Comparison of ENCODE assay signal across 10 cellular contexts in genomic region chr20:10225439-10226080, GRCh38. TPM values are rescaled to one million over a fixed set of nuclear protein-coding genes. Genes with fewer than 3 reads are reported as not detected.
A peak's percentile ranks its signal among the peaks of the same experiment; 100 is the strongest.
DNase-seq lines count a peak whose midpoint lies in the region; ATAC-seq, FAIRE-seq and TF ChIP-seq lines count a peak whose summit lies in the region.
"Had no signal": no experiment of that assay in that cellular context is flagged by ENCODE, and none has a peak within 500 bp of the region (broad histone marks: within the 10 kb centered on the region; RNA-seq: fewer than 3 reads in every experiment).

No MANE protein-coding gene starts in this region.

- TF ChIP-seq POLR2A in H54 (IDR thresholded peaks at IDR 0.05; ENCODE audit: low read depth, low read length): no peak
- no peak for TF ChIP-seq POLR2A in endothelial cell of umbilical vein (IDR thresholded peaks at IDR 0.05; ENCODE audit: low read depth, low read length)

- CTCF ChIA-PET in BJ (lab: Yijun Ruan, JAX): interaction anchor here (0.8 to 2.2 kb wide), 6 partner anchors 11 to 201 kb away, joined by 3 to 6 read pairs (median 4); no protein-coding TSS in a partner anchor
- CTCF ChIA-PET in endothelial cell of umbilical vein (lab: Charles Lee): interaction anchor here (0.6 to 2.1 kb wide), 6 partner anchors 14 to 605 kb away, joined by 3 to 8 read pairs (median 4); no protein-coding TSS in a partner anchor
- CTCF ChIA-PET in PC-9 (lab: Charles Lee): no interaction called here

- H3K9me2 ChIP-seq in PC-9 (ENCODE audit: insufficient read depth): 0 out of 2 replicates have a peak, but pooled peaks cover 3% of the 10 kb centered on the region

- H2AFZ ChIP-seq in endothelial cell of umbilical vein (ENCODE audit: low read depth, low read length) (no peak overlapping the region), PC-9 (no peak overlapping the region)

- DNase-seq in BJ (ENCODE audit: low read depth) (no peak), H54 (ENCODE audit: insufficient read length, low spot score) (no peak), NOMO-1 (lab: John Stamatoyannopoulos, UW; ENCODE audit: unreplicated experiment in 2 of 2) (peak; percentile 6 to 10), endothelial cell of umbilical vein (ENCODE audit: low read depth, low spot score) (no peak), PC-9 (no peak), SKM-1 treated with dmso at 0.1 percent for 144 hours (lab: John Stamatoyannopoulos, UW; ENCODE audit: unreplicated experiment) (no peak), left cardiac atrium (no peak)
- DNase-seq: nucleus accumbens; stimulated activated naive CD8-positive, alpha-beta T cell treated with anti-CD3 and anti-CD28 coated beads, Interleukin-15, Interleukin-2, amounts not matched to agents 100 U/mL and 50 U/mL, for 24 hours had no signal

- H3K9ac ChIP-seq in endothelial cell of umbilical vein (replicated peaks; ENCODE audit: extremely low read depth, insufficient read depth, low read length): no peak overlapping the region

- ATAC-seq in HG03196 (IDR thresholded peaks at IDR 0.05; ENCODE audit: unreplicated experiment) (no peak), left cardiac atrium (no peak)
- ATAC-seq: stimulated activated naive CD8-positive, alpha-beta T cell treated with anti-CD3 and anti-CD28 coated beads, Interleukin-15, Interleukin-2, amounts not matched to agents 100 U/mL and 50 U/mL, for 24 hours had no signal

- FAIRE-seq in H54 (lab: Jason Lieb, UNC) (peak; percentile 77), endothelial cell of umbilical vein (lab: Jason Lieb, UNC) (peak; percentile 21)

- H4K20me1 ChIP-seq in endothelial cell of umbilical vein (replicated peaks; ENCODE audit: control insufficient read depth, extremely low read depth, insufficient read depth, low read length) (no peaks in the 10 kb centered on the region), PC-9 (ENCODE audit: insufficient read depth) (no peaks in the 10 kb centered on the region)

- no peaks in the 10 kb centered on the region; the same call in 1 of the 2 replicates for H3F3A ChIP-seq in PC-9 (ENCODE audit: insufficient read depth, low read depth)

- BruUV-seq in endothelial cell of umbilical vein (replicated peaks; lab: Mats Ljungman, UMichigan) (no TSS peak), PC-9 (replicated peaks; lab: Mats Ljungman, UMichigan) (no TSS peak)

- intact Hi-C loops in endothelial cell of umbilical vein (cut with micrococcal nuclease) (no loop called here), PC-9 (cut with micrococcal nuclease; ENCODE audit: unreplicated experiment) (no loop called here), left cardiac atrium (cut with DNase I) (no loop called here)

- TF ChIP-seq CTCF in BJ (IDR thresholded peaks at IDR 0.05; ENCODE audit: insufficient read depth, low read depth, low read length) (0 out of 2 replicates have a peak, but pooled peaks have one; percentile 20), endothelial cell of umbilical vein (IDR thresholded peaks at IDR 0.05; ENCODE audit: extremely low read depth in 1 of 2, insufficient read depth in 1 of 2, low read depth in 1 of 2, low read length in 2 of 2) (no peak), PC-9 (conservative IDR thresholded peaks at IDR 0.05) (no peak; the same call in 1 of the 2 replicates)

- no peaks in the 10 kb centered on the region for H3K4me1 ChIP-seq in endothelial cell of umbilical vein (ENCODE audit: control insufficient read depth, extremely low read depth, insufficient read depth, low read length)
- H3K4me1 ChIP-seq in PC-9 (replicated peaks; ENCODE audit: insufficient read depth): peaks cover 18% of the 10 kb centered on the region

- H3K4me3 ChIP-seq in BJ (ENCODE audit: low read depth, low read length): no peak overlapping the region
- H3K4me3 ChIP-seq in endothelial cell of umbilical vein (replicated peaks in 1 of 3; ENCODE audit: insufficient read depth in 1 of 3, low read depth in 1 of 3, low read length in 3 of 3): no peak overlapping the region
- H3K4me3 ChIP-seq in PC-9: no peak overlapping the region

- H3K79me2 ChIP-seq in endothelial cell of umbilical vein (ENCODE audit: control insufficient read depth, insufficient read depth, low read length) (no peaks in the 10 kb centered on the region), PC-9 (ENCODE audit: low read depth) (no peaks in the 10 kb centered on the region)

- POLR2A ChIA-PET in BJ (lab: Charles Lee): no interaction called here
- POLR2A ChIA-PET in endothelial cell of umbilical vein (lab: Charles Lee): no interaction called here
- POLR2A ChIA-PET in PC-9 (lab: Charles Lee; ENCODE audit: unreplicated experiment): no interaction called here

- H3K27me3 ChIP-seq in BJ (ENCODE audit: control insufficient read depth, insufficient read depth, low read length) (no peaks in the 10 kb centered on the region; the same call in 1 of the 2 replicates), endothelial cell of umbilical vein (ENCODE audit: control insufficient read depth in 2 of 2, insufficient read depth in 2 of 2, low read length in 2 of 2) (peaks cover 1 to 3% of the 10 kb centered on the region in 2 experiments), PC-9 (ENCODE audit: insufficient read depth, low read depth) (peaks cover 15% of the 10 kb centered on the region)

- H3K36me3 ChIP-seq in BJ (ENCODE audit: control insufficient read depth, insufficient read depth, low read length): no peaks in the 10 kb centered on the region
- no peaks in the 10 kb centered on the region for H3K36me3 ChIP-seq in endothelial cell of umbilical vein (ENCODE audit: control insufficient read depth in 2 of 2, extremely low read depth in 1 of 2, insufficient read depth in 2 of 2, low read length in 2 of 2)
- no peaks in the 10 kb centered on the region for H3K36me3 ChIP-seq in PC-9 (ENCODE audit: low read depth)

- H3K9me3 ChIP-seq in endothelial cell of umbilical vein (replicated peaks; ENCODE audit: control insufficient read depth, insufficient read depth, low read length) (no peaks in the 10 kb centered on the region), PC-9 (ENCODE audit: insufficient read depth, low read depth) (no peaks in the 10 kb centered on the region)

- H3K27ac ChIP-seq in endothelial cell of umbilical vein (ENCODE audit: insufficient read depth, low read depth, low read length) (no peak overlapping the region), PC-9 (no peak overlapping the region)

- dilution Hi-C loops in endothelial cell of umbilical vein (cut with MboI; ENCODE audit: extremely low pct_ligation_motif_present, low sequenced_read_pairs): no loop called here

- H3K4me2 ChIP-seq in endothelial cell of umbilical vein (ENCODE audit: insufficient read depth, low read length) (no peak overlapping the region), PC-9 (no peak overlapping the region)

- no peaks in the 10 kb centered on the region for H3K9me1 ChIP-seq in endothelial cell of umbilical vein (replicated peaks; ENCODE audit: control insufficient read depth, extremely low read depth, insufficient read depth, low read length)

TF ChIP-seq in endothelial cell of umbilical vein, 7 proteins besides CTCF, POLR2A, EP300 and RAD21:
- TF ChIP-seq FOS (IDR thresholded peaks at IDR 0.05; ENCODE audit: borderline replicate concordance, insufficient read depth, low read length): no peak
- TF ChIP-seq JUN (IDR thresholded peaks at IDR 0.05; ENCODE audit: borderline replicate concordance, insufficient read depth, insufficient read length, low read depth): no peak
- TF ChIP-seq EZH2 (IDR thresholded peaks at IDR 0.05; ENCODE audit: borderline replicate concordance, low read depth, low read length, severe bottlenecking): no peak
- TF ChIP-seq POLR2AphosphoS5 (IDR thresholded peaks at IDR 0.05; ENCODE audit: insufficient read depth, low read depth, low read length): no peak
- no peak for TF ChIP-seq GATA2 (IDR thresholded peaks at IDR 0.05; ENCODE audit: insufficient read depth, insufficient read length, low read depth, low read length)
- TF ChIP-seq, protein P1, sequence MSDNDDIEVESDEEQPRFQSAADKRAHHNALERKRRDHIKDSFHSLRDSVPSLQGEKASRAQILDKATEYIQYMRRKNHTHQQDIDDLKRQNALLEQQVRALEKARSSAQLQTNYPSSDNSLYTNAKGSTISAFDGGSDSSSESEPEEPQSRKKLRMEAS (IDR thresholded peaks at IDR 0.05; ENCODE audit: insufficient read depth, insufficient read length): no peak
- no peak for TF ChIP-seq MYC (IDR thresholded peaks at IDR 0.05; ENCODE audit: low read depth, low read length)
TF ChIP-seq in endothelial cell of umbilical vein: peak in this region for 0.

RNA-seq across cellular contexts. Expression of gene SNAP25, which starts 6.9 kb away (rescaled TPM):
- 0.56 and 1.3 TPM in 2 replicates for polyA plus RNA-seq in BJ (2011; rRNA removed)
- 0.26 and 2.2 TPM in 2 replicates for polyA minus RNA-seq in BJ (2011; rRNA and poly(A)+ RNA removed)
- total RNA-seq in endothelial cell of umbilical vein: 2.2 and 4.4 TPM in 2 replicates
- 3.8 and 3.9 TPM in 2 replicates for polyA plus RNA-seq in endothelial cell of umbilical vein
- 2.4 and 3.4 TPM in 2 replicates for polyA plus RNA-seq in endothelial cell of umbilical vein (2011; cell fraction: cytosol; rRNA removed)
- 18.3 and 23.9 TPM in 2 replicates for polyA plus RNA-seq in endothelial cell of umbilical vein (2011; cell fraction: nucleus; rRNA removed)
- polyA plus RNA-seq in endothelial cell of umbilical vein (2012): 0.83 and 1.4 TPM in 2 replicates
- 3.4 and 3.7 TPM in 2 replicates for polyA minus RNA-seq in endothelial cell of umbilical vein
- polyA minus RNA-seq in endothelial cell of umbilical vein (2011; cell fraction: cytosol; rRNA and poly(A)+ RNA removed): 2.4 TPM
- 14.1 and 15.1 TPM in 2 replicates for polyA minus RNA-seq in endothelial cell of umbilical vein (2011; cell fraction: nucleus; rRNA and poly(A)+ RNA removed)
- not detected in 2 replicates for total RNA-seq in PC-9 (2021)
- total RNA-seq in left cardiac atrium: 1 to 10 TPM in 1 of 2 donors, under 1 TPM in 1; 0.97 to 2.8 TPM

Comparison
In these comparisons a context has a peak if more than half of its experiments do, and no peak if none do; other contexts are left out.
1. DNase-seq: peak in NOMO-1 (2 of 2); none in BJ (single experiment), H54 (single experiment), endothelial cell of umbilical vein (single experiment), PC-9 (0 of 2), SKM-1 treated with dmso at 0.1 percent for 144 hours (single experiment) and left cardiac atrium (single experiment).